ENCODE assay signal across 8 cellular contexts in the genomic region with DNA sequence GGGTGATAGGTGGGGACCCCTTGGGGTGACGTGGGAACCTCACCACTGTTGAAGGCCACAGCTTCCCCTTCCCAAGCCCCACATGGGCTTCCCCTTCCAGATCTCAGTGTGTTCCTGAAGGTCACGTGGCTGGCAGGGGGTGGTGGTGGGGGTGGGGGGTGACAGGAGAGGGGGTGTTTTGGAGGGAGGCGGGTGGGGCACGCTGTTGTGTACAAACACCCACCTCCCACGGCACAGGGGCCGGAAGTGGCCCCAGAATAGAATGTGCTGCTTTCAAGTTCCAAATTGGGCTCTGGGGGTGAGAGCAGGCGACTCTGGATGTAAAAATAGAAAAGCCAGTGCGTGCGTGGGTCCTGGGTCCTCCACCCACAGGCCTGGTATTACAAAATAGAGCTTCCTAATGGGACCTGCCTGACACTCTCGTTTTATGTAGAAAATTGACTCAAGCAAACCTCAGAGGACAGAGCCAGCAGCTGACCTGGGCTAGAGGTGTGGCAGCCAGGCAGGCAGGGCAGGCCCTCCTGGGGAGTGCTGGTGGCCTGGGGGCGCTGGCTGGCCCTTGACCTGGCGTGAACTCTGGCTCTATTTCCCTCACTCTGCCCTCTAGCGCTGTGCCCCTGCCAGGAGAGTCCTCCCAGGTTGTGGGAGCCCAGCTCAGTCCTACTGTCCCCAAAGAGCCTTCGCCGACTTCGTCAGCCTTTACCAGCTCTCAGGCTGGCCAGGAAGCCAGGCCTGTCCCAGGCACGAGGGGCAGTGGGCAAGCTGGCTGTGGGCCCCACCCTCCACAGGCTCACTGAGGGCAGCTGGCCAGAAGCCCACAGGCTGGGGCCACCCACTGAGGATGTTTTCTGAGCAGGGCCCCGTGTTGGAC. TPM values are rescaled to one million over a fixed set of nuclear protein-coding genes. Genes with fewer than 3 reads are reported as not detected.
A peak's percentile ranks its signal among the peaks of the same experiment; 100 is the strongest.
DNase-seq lines count a peak whose midpoint lies in the region; ATAC-seq and TF ChIP-seq lines count a peak whose summit lies in the region.

No MANE protein-coding gene starts in this region.

- ATAC-seq in GM18517 (IDR thresholded peaks at IDR 0.05; ENCODE audit: unreplicated experiment) (peak; percentile 78), HG02759 (IDR thresholded peaks at IDR 0.05; ENCODE audit: unreplicated experiment) (peak; percentile 80)

- peak; percentile 75 for DNase-seq in coronary artery (ENCODE audit: low spot score)
- DNase-seq in sigmoid colon, result peak; percentile 78
- DNase-seq in NCI-H2107 (lab: John Stamatoyannopoulos, UW), result no peak
- DNase-seq in A673 (ENCODE audit: low spot score), result no peak
- no peak for DNase-seq in SJCRH30

- H4K20me1 ChIP-seq in OCI-LY3 (ENCODE audit: insufficient read depth, low read length), result no peaks in the 10 kb centered on the region

- peak overlapping the region; percentile 33; the same call in 1 of the 2 replicates for H3K9ac ChIP-seq in OCI-LY3 (ENCODE audit: low read length)

- H3K9me3 ChIP-seq in OCI-LY3 (ENCODE audit: insufficient read depth, low read length) (no peaks in the 10 kb centered on the region), sigmoid colon (no peaks in the 10 kb centered on the region), A673 (ENCODE audit: low read depth, low read length, poor library complexity, severe bottlenecking) (no peaks in the 10 kb centered on the region), SJCRH30 (replicated peaks) (0 out of 2 replicates have a peak, but pooled peaks cover 4% of the 10 kb centered on the region)

- POLR2A ChIA-PET in A673 (lab: Charles Lee; ENCODE audit: low non-redundant PET), result interaction anchor here (0.6 kb wide), 1 partner anchor 66 kb away, joined by 7 read pairs; no protein-coding TSS in a partner anchor

- H3K4me2 ChIP-seq in OCI-LY3 (ENCODE audit: low read length), result peak overlapping the region; percentile 27

- TF ChIP-seq POLR2A in sigmoid colon (IDR thresholded peaks at IDR 0.05), result no peak

- peak in 1 of 4 donors; percentile 17 for TF ChIP-seq EP300 in sigmoid colon (IDR thresholded peaks at IDR 0.05)

- intact Hi-C loops in sigmoid colon (cut with DNase I) (no loop called here), A673 (cut with micrococcal nuclease; ENCODE audit: unreplicated experiment) (no loop called here)

- peak overlapping the region; percentile 81 for H2AFZ ChIP-seq in OCI-LY3 (ENCODE audit: low read depth, low read length)

- H3K4me1 ChIP-seq in OCI-LY3 (ENCODE audit: low read length), result peaks cover 31% of the 10 kb centered on the region
- peaks cover 0 to 10% (median 5%) of the 10 kb centered on the region in 4 donors for H3K4me1 ChIP-seq in sigmoid colon
- H3K4me1 ChIP-seq in A673 (ENCODE audit: insufficient read depth, low read length, poor library complexity, severe bottlenecking), result no peaks in the 10 kb centered on the region
- H3K4me1 ChIP-seq in SJCRH30, result peaks cover 5% of the 10 kb centered on the region; the same call in 1 of the 2 replicates

- 58 to 78% methylated on average over 18 of the region's 18 CpGs for WGBS in sigmoid colon, 2 donors

- H3K4me3 ChIP-seq in OCI-LY3 (ENCODE audit: low read length) (no peak overlapping the region), coronary artery (no peak overlapping the region), sigmoid colon (no peak overlapping the region), A673 (ENCODE audit: low read depth, low read length, poor library complexity, severe bottlenecking) (no peak overlapping the region), SJCRH30 (no peak overlapping the region)

- H3K79me2 ChIP-seq in OCI-LY3 (ENCODE audit: low read length), result no peaks in the 10 kb centered on the region

- H3K36me3 ChIP-seq in OCI-LY3 (replicated peaks; ENCODE audit: low read depth, low read length) (no peaks in the 10 kb centered on the region), sigmoid colon (no peaks in the 10 kb centered on the region), A673 (ENCODE audit: insufficient read depth, low read length, poor library complexity, severe bottlenecking) (no peaks in the 10 kb centered on the region), SJCRH30 (no peaks in the 10 kb centered on the region)

- peak; percentile 34 for TF ChIP-seq CTCF in OCI-LY3 (IDR thresholded peaks at IDR 0.05; ENCODE audit: low read depth, low read length)
- TF ChIP-seq CTCF in coronary artery (IDR thresholded peaks at IDR 0.05), result no peak
- no peak for TF ChIP-seq CTCF in sigmoid colon (IDR thresholded peaks at IDR 0.05)
- no peak for TF ChIP-seq CTCF in A673 (conservative IDR thresholded peaks at IDR 0.05; ENCODE audit: low read depth, low read length)

- H3K27me3 ChIP-seq in OCI-LY3 (ENCODE audit: low read depth, low read length), result no peaks in the 10 kb centered on the region
- no peaks in the 10 kb centered on the region for H3K27me3 ChIP-seq in sigmoid colon
- H3K27me3 ChIP-seq in A673 (replicated peaks; ENCODE audit: insufficient read depth, low read depth, low read length, poor library complexity), result no peaks in the 10 kb centered on the region
- no peaks in the 10 kb centered on the region for H3K27me3 ChIP-seq in SJCRH30

- H3K27ac ChIP-seq in OCI-LY3 (ENCODE audit: low read length), result peak overlapping the region; percentile 28
- peak overlapping the region; percentile 56 to 79 for H3K27ac ChIP-seq in coronary artery
- H3K27ac ChIP-seq in sigmoid colon, result peak overlapping the region; percentile 20 to 57 (median 42)
- H3K27ac ChIP-seq in A673 (ENCODE audit: low read depth, low read length, poor library complexity, severe bottlenecking), result no peak overlapping the region
- H3K27ac ChIP-seq in SJCRH30, result no peak overlapping the region

- no TSS peak for BruUV-seq in A673 (replicated peaks; lab: Mats Ljungman, UMichigan)

- CTCF ChIA-PET in A673 (lab: Charles Lee), result no interaction called here

RNA-seq across cellular contexts. Expression of a gene that starts 5.4 kb away (rescaled TPM):
- total RNA-seq in sigmoid colon (10 to 100 TPM; 18.4 to 49.3 (median 24.2) TPM), A673 (2021) (34.4 and 37.7 TPM in 2 replicates)
- polyA plus RNA-seq in sigmoid colon, result 10 to 100 TPM; 18.6 to 82.4 (median 35.6) TPM
- 22.0 and 28.1 TPM in 2 replicates for total RNA-seq in SJCRH30 (2014; rRNA removed; shearing (Covaris generic))

RNA-seq across cellular contexts. Expression of a gene that starts 31.3 kb away (rescaled TPM):
- total RNA-seq in sigmoid colon, result 10 to 100 TPM; 56.3 to 68.8 (median 66.9) TPM
- polyA plus RNA-seq in sigmoid colon, result 10 to 100 TPM; 51.7 to 65.0 (median 51.8) TPM
- total RNA-seq in A673 (2021), result 31.9 and 32.5 TPM in 2 replicates
- 25.8 and 28.8 TPM in 2 replicates for total RNA-seq in SJCRH30 (2014; rRNA removed; shearing (Covaris generic))

RNA-seq across cellular contexts. Expression of a gene that starts 56.2 kb away (rescaled TPM):
- 100 to 1,000 TPM; 166 to 378 (median 183) TPM for total RNA-seq in sigmoid colon
- 100 to 1,000 TPM; 113 to 162 (median 120) TPM for polyA plus RNA-seq in sigmoid colon
- 232 and 237 TPM in 2 replicates for total RNA-seq in A673 (2021)
- 131 and 139 TPM in 2 replicates for total RNA-seq in SJCRH30 (2014; rRNA removed; shearing (Covaris generic))

Comparison
In these comparisons a context has a peak if more than half of its experiments do, and no peak if none do; other contexts are left out.
1. H3K27ac ChIP-seq: peak in OCI-LY3 (single experiment), coronary artery (2 of 2) and sigmoid colon (4 of 4); none in A673 (single experiment) and SJCRH30 (single experiment).
2. DNase-seq: peak in coronary artery (single experiment) and sigmoid colon (single experiment); none in NCI-H2107 (single experiment), A673 (single experiment) and SJCRH30 (0 of 2).